20 cellular contexts compared by ENCODE assay signal in genomic region chr20:11305406-11305805, GRCh38.
DNase-seq lines count a peak whose midpoint lies in the region; ATAC-seq and TF ChIP-seq lines count a peak whose summit lies in the region.
"Had no signal": no experiment of that assay in that cellular context is flagged by ENCODE, and none has a peak within 500 bp of the region (broad histone marks: within the 10 kb centered on the region; RNA-seq: fewer than 3 reads in every experiment).

No MANE protein-coding gene starts in this region.

- no peak for ATAC-seq in psoas muscle
- ATAC-seq in GM21825 (IDR thresholded peaks at IDR 0.05; ENCODE audit: unreplicated experiment) = no peak

- no peaks in the 10 kb centered on the region for H3K9me3 ChIP-seq in psoas muscle
- no peaks in the 10 kb centered on the region for H3K9me3 ChIP-seq in BE2C
- H3K9me3 ChIP-seq: left ventricle myocardium inferior, MG63, SJCRH30, thyroid gland had no signal

- WGBS in psoas muscle, 3 donors = 45 to 67% (median 65%) methylated on average over 2 of the region's 2 CpGs

- DNase-seq in DMS153 treated with DMSO at 0.1 percent for 48 hours (lab: John Stamatoyannopoulos, UW; ENCODE audit: unreplicated experiment) (peak; percentile 55), HPDE6-E6E7 (ENCODE audit: extremely low spot score) (peak; percentile 68), amniotic epithelial cell (ENCODE audit: low read depth) (peak; percentile 82), iPS-NIHi11 (ENCODE audit: low spot score) (peak; percentile 30), psoas muscle (no peak), BE2C (no peak), islet precursor cell (no peak)
- DNase-seq: activated CD4-positive, alpha-beta T cell treated with anti-CD3 and anti-CD28 coated beads for 4 hours; activated CD8-positive, alpha-beta memory T cell treated with anti-CD3 and anti-CD28 coated beads, Interleukin-2, amount 50 U/mL, for 4 hours; activated naive CD4-positive, alpha-beta T cell; GF-D8; left ventricle myocardium inferior; MG63; SJCRH30; T-helper 9 cell; thyroid gland had no signal

- intact Hi-C loops in psoas muscle (cut with DNase I) = no loop called here

- TF ChIP-seq CTCF in psoas muscle (IDR thresholded peaks at IDR 0.05) = no peak
- TF ChIP-seq CTCF in BE2C (IDR thresholded peaks at IDR 0.05; ENCODE audit: low read depth, low read length) = no peak

- H3K4me3 ChIP-seq in psoas muscle (no peak overlapping the region), BE2C (ENCODE audit: low read depth, low read length) (no peak overlapping the region)
- H3K4me3 ChIP-seq: hepatocyte, left ventricle myocardium inferior, MG63, SJCRH30, smooth muscle cell, thyroid gland had no signal

- H3K4me1 ChIP-seq in psoas muscle (no peaks in the 10 kb centered on the region), BE2C (no peaks in the 10 kb centered on the region)
- H3K4me1 ChIP-seq: left ventricle myocardium inferior, parathyroid adenoma, SJCRH30, thyroid gland had no signal

- H3K27ac ChIP-seq in psoas muscle = no peak overlapping the region
- H3K27ac ChIP-seq: hepatocyte, left ventricle myocardium inferior, parathyroid adenoma, SJCRH30, thyroid gland had no signal

- H3K36me3 ChIP-seq in psoas muscle (ENCODE audit: insufficient read depth in 1 of 2, low read depth in 1 of 2) = no peaks in the 10 kb centered on the region
- no peaks in the 10 kb centered on the region for H3K36me3 ChIP-seq in BE2C
- H3K36me3 ChIP-seq: left ventricle myocardium inferior, MG63, SJCRH30, thyroid gland had no signal

- no peaks in the 10 kb centered on the region for H3K27me3 ChIP-seq in psoas muscle (ENCODE audit: insufficient read depth in 3 of 3, low read length in 2 of 3)
- no peaks in the 10 kb centered on the region for H3K27me3 ChIP-seq in BE2C
- H3K27me3 ChIP-seq: hepatocyte, MG63, SJCRH30, thyroid gland had no signal

Comparison
In these comparisons a context has a peak if more than half of its experiments do, and no peak if none do; other contexts are left out.
1. DNase-seq: peak in DMS153 treated with DMSO at 0.1 percent for 48 hours (single experiment), HPDE6-E6E7 (single experiment), amniotic epithelial cell (single experiment) and iPS-NIHi11 (single experiment); none in psoas muscle (0 of 2), BE2C (single experiment) and islet precursor cell (single experiment).